In the genomic region with DNA sequence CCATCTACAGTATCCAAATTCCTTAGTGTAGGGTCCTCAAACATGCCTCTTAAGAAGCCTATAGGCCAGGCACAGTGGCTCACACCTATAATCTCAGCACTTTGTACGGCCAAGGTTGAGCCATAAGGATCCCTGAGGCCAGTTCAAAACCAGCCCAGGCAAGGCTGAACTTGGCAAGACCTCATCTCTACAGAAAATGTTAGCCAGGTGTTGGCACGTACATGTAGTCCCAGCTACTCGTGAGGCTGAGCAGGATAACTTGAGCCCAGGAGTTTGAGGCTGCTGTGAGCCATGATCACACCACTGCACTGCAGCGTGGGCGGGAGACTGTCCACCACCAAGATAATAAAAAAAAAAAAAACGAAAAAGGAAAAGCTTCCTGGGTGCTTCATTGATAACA, we compare ENCODE assay signal across 23 cellular contexts. TPM values are rescaled to one million over a fixed set of nuclear protein-coding genes. Genes with fewer than 3 reads are reported as not detected.
DNase-seq lines count a peak whose midpoint lies in the region; ATAC-seq, FAIRE-seq and TF ChIP-seq lines count a peak whose summit lies in the region.
"Had no signal": no experiment of that assay in that cellular context is flagged by ENCODE, and none has a peak within 500 bp of the region (broad histone marks: within the 10 kb centered on the region; RNA-seq: fewer than 3 reads in every experiment).

No MANE protein-coding gene starts in this region.

- H3K79me2 ChIP-seq in GM12878 (ENCODE audit: control insufficient read depth, insufficient read depth, low read length): peaks cover 5% of the 10 kb centered on the region

- no peaks in the 10 kb centered on the region for H3K27me3 Mint-ChIP-seq in activated naive CD4-positive, alpha-beta T cell treated with anti-CD3 and anti-CD28 coated beads, Interleukin-2, amount 50 U/mL, for 24 hours
- H3K27me3 Mint-ChIP-seq in activated naive CD4-positive, alpha-beta T cell treated with anti-CD3 and anti-CD28 coated beads for 36 hours (ENCODE audit: low read depth): no peaks in the 10 kb centered on the region
- H3K27me3 Mint-ChIP-seq in stimulated activated naive CD8-positive, alpha-beta T cell treated with anti-CD3 and anti-CD28 coated beads, Interleukin-15, Interleukin-2, amounts not matched to agents 100 ng/mL and 50 ng/mL, for 24 hours: no peaks in the 10 kb centered on the region
- H3K27me3 Mint-ChIP-seq in stimulated activated naive CD8-positive, alpha-beta T cell treated with anti-CD3 and anti-CD28 coated beads, Interleukin-15, amount 100 ng/mL, for 72 hours: no peaks in the 10 kb centered on the region
- no peaks in the 10 kb centered on the region for H3K27me3 Mint-ChIP-seq in naive thymus-derived CD4-positive, alpha-beta T cell
- H3K27me3 Mint-ChIP-seq: B cell; CD4-positive, CD25-positive, alpha-beta regulatory T cell had no signal

- H3K27me3 ChIP-seq in GM12878 (replicated peaks in 1 of 2; ENCODE audit: control insufficient read depth in 2 of 2, insufficient read depth in 2 of 2, low read length in 1 of 2): no peaks in the 10 kb centered on the region
- no peaks in the 10 kb centered on the region for H3K27me3 ChIP-seq in naive thymus-derived CD4-positive, alpha-beta T cell (ENCODE audit: control insufficient read depth in 2 of 2, insufficient read depth in 2 of 2, low read length in 2 of 2)
- H3K27me3 ChIP-seq: BLaER1 had no signal

- H3K9me3 ChIP-seq in GM12878 (replicated peaks; ENCODE audit: control insufficient read depth, insufficient read depth, low read length): no peaks in the 10 kb centered on the region
- H3K9me3 ChIP-seq in naive thymus-derived CD4-positive, alpha-beta T cell (ENCODE audit: control insufficient read depth in 2 of 3, low read length in 3 of 3): no peaks in the 10 kb centered on the region
- H3K9me3 ChIP-seq: BLaER1, Caco-2 had no signal

- no peak overlapping the region for H3K27ac ChIP-seq in GM12878 (ENCODE audit: control insufficient read depth, insufficient read depth)
- H3K27ac ChIP-seq in naive thymus-derived CD4-positive, alpha-beta T cell (ENCODE audit: low read depth, low read length): no peak overlapping the region
- H3K27ac ChIP-seq: 22Rv1, BLaER1, C4-2B had no signal

- H3K27ac Mint-ChIP-seq in activated naive CD4-positive, alpha-beta T cell treated with anti-CD3 and anti-CD28 coated beads, Interleukin-2, amount 50 U/mL, for 24 hours: peak overlapping the region; percentile 8
- H3K27ac Mint-ChIP-seq in activated naive CD4-positive, alpha-beta T cell treated with anti-CD3 and anti-CD28 coated beads for 36 hours: no peak overlapping the region
- H3K27ac Mint-ChIP-seq in stimulated activated naive CD8-positive, alpha-beta T cell treated with anti-CD3 and anti-CD28 coated beads, Interleukin-15, Interleukin-2, amounts not matched to agents 100 ng/mL and 50 ng/mL, for 24 hours: peak overlapping the region; percentile 40
- no peak overlapping the region for H3K27ac Mint-ChIP-seq in stimulated activated naive CD8-positive, alpha-beta T cell treated with anti-CD3 and anti-CD28 coated beads, Interleukin-15, amount 100 ng/mL, for 72 hours
- peak overlapping the region in 2 of 9 donors; percentile 25 to 41 for H3K27ac Mint-ChIP-seq in naive thymus-derived CD4-positive, alpha-beta T cell
- H3K27ac Mint-ChIP-seq: B cell; CD4-positive, CD25-positive, alpha-beta regulatory T cell; CD8-positive, alpha-beta T cell; GM23338 had no signal

- no peak for TF ChIP-seq EP300 in GM12878 (IDR thresholded peaks at IDR 0.05; ENCODE audit: borderline replicate concordance in 1 of 2, control insufficient read depth in 1 of 2, low read depth in 2 of 2, low read length in 2 of 2)

- no peak for DNase-seq in activated naive CD4-positive, alpha-beta T cell treated with anti-CD3 and anti-CD28 coated beads for 36 hours
- DNase-seq in stimulated activated naive CD8-positive, alpha-beta T cell treated with anti-CD3 and anti-CD28 coated beads, Interleukin-15, amount 100 ng/mL, for 72 hours: no peak
- DNase-seq in GM12878 (ENCODE audit: low read depth, low spot score) (no peak), NAMALWA (ENCODE audit: low spot score) (no peak), NCI-H1436 (lab: John Stamatoyannopoulos, UW) (no peak)
- DNase-seq in naive thymus-derived CD4-positive, alpha-beta T cell: no peak
- DNase-seq: Caco-2; CD4-positive, CD25-positive, alpha-beta regulatory T cell; CD8-positive, alpha-beta T cell; DMS153; EL; GF-D8; H7; HCEC 1CT had no signal

- BruUV-seq in GM12878 (replicated peaks; lab: Mats Ljungman, UMichigan): no TSS peak

- CTCF ChIA-PET in activated naive CD4-positive, alpha-beta T cell treated with anti-CD3 and anti-CD28 coated beads for 36 hours (lab: Charles Lee): no interaction called here
- CTCF ChIA-PET in GM12878 (lab: Yijun Ruan, JAX): interaction anchor here (0.5 to 1.2 kb wide), 2 partner anchors 340 to 707 kb away, joined by 3 read pairs; no protein-coding TSS in a partner anchor
- CTCF ChIA-PET in naive thymus-derived CD4-positive, alpha-beta T cell (lab: Charles Lee): no interaction called here

- peaks cover 0 to 8% of the 10 kb centered on the region in 2 experiments; a peak in 2 of 4 replicates for H3K36me3 ChIP-seq in GM12878 (ENCODE audit: control insufficient read depth in 2 of 2, insufficient read depth in 2 of 2, low read length in 1 of 2)
- peaks cover 5 to 45% (median 28%) of the 10 kb centered on the region in 3 experiments for H3K36me3 ChIP-seq in naive thymus-derived CD4-positive, alpha-beta T cell (ENCODE audit: control insufficient read depth in 2 of 3, insufficient read depth in 3 of 3, low read length in 3 of 3)

- RAD21 ChIA-PET in GM12878 (lab: Charles Lee; ENCODE audit: unreplicated experiment): no interaction called here

- SMC1A ChIA-PET in GM12878 (lab: Charles Lee; ENCODE audit: uncharacterized antibody, unreplicated experiment): no interaction called here

- TF ChIP-seq CTCF in GM12878 (IDR thresholded peaks at IDR 0.05 in 2 of 3, conservative IDR thresholded peaks at IDR 0.05 in 1 of 3; ENCODE audit: control insufficient read depth in 2 of 3, extremely low read depth in 1 of 3, insufficient read depth in 1 of 3, low read depth in 3 of 3, low read length in 3 of 3): no peak

- POLR2A ChIA-PET in GM12878 (lab: Charles Lee): no interaction called here
- POLR2A ChIA-PET in naive thymus-derived CD4-positive, alpha-beta T cell (lab: Charles Lee): no interaction called here

- H2AFZ ChIP-seq in GM12878 (ENCODE audit: control insufficient read depth, low read depth, low read length): no peak overlapping the region
- H2AFZ ChIP-seq: GM23338 had no signal

- intact Hi-C loops in activated naive CD4-positive, alpha-beta T cell treated with anti-CD3 and anti-CD28 coated beads for 36 hours (cut with micrococcal nuclease): no loop called here
- intact Hi-C loops in GM12878 (cut with micrococcal nuclease; ENCODE audit: unreplicated experiment): loop anchor here (10.0 kb wide), 1 partner anchor 397 kb away; no protein-coding TSS in a partner anchor
- intact Hi-C loops in naive thymus-derived CD4-positive, alpha-beta T cell (cut with micrococcal nuclease): no loop called here

- FAIRE-seq in GM12878 (lab: Jason Lieb, UNC): no peak
- FAIRE-seq: A204.1, GM19239 had no signal

- H3K9me3 Mint-ChIP-seq in activated naive CD4-positive, alpha-beta T cell treated with anti-CD3 and anti-CD28 coated beads, Interleukin-2, amount 50 U/mL, for 24 hours: no peaks in the 10 kb centered on the region
- no peaks in the 10 kb centered on the region for H3K9me3 Mint-ChIP-seq in activated naive CD4-positive, alpha-beta T cell treated with anti-CD3 and anti-CD28 coated beads for 36 hours
- no peaks in the 10 kb centered on the region for H3K9me3 Mint-ChIP-seq in stimulated activated naive CD8-positive, alpha-beta T cell treated with anti-CD3 and anti-CD28 coated beads, Interleukin-15, Interleukin-2, amounts not matched to agents 100 ng/mL and 50 ng/mL, for 24 hours
- no peaks in the 10 kb centered on the region for H3K9me3 Mint-ChIP-seq in stimulated activated naive CD8-positive, alpha-beta T cell treated with anti-CD3 and anti-CD28 coated beads, Interleukin-15, amount 100 ng/mL, for 72 hours
- no peaks in the 10 kb centered on the region for H3K9me3 Mint-ChIP-seq in naive thymus-derived CD4-positive, alpha-beta T cell
- H3K9me3 Mint-ChIP-seq: CD4-positive, CD25-positive, alpha-beta regulatory T cell; CD8-positive, alpha-beta T cell; GM23338 had no signal

- H3K4me3 ChIP-seq in GM12878: no peak overlapping the region
- no peak overlapping the region for H3K4me3 ChIP-seq in naive thymus-derived CD4-positive, alpha-beta T cell (ENCODE audit: low read length)
- H3K4me3 ChIP-seq: BLaER1, GM23338 had no signal

- H3K4me1 Mint-ChIP-seq in activated naive CD4-positive, alpha-beta T cell treated with anti-CD3 and anti-CD28 coated beads, Interleukin-2, amount 50 U/mL, for 24 hours: peaks cover 18% of the 10 kb centered on the region
- H3K4me1 Mint-ChIP-seq in activated naive CD4-positive, alpha-beta T cell treated with anti-CD3 and anti-CD28 coated beads for 36 hours (ENCODE audit: low read depth): peaks cover 15% of the 10 kb centered on the region
- H3K4me1 Mint-ChIP-seq in stimulated activated naive CD8-positive, alpha-beta T cell treated with anti-CD3 and anti-CD28 coated beads, Interleukin-15, Interleukin-2, amounts not matched to agents 100 ng/mL and 50 ng/mL, for 24 hours (ENCODE audit: low read depth): peaks cover 18% of the 10 kb centered on the region
- H3K4me1 Mint-ChIP-seq in stimulated activated naive CD8-positive, alpha-beta T cell treated with anti-CD3 and anti-CD28 coated beads, Interleukin-15, amount 100 ng/mL, for 72 hours: peaks cover 19% of the 10 kb centered on the region
- peaks cover 4 to 28% (median 19%) of the 10 kb centered on the region in 7 donors for H3K4me1 Mint-ChIP-seq in naive thymus-derived CD4-positive, alpha-beta T cell
- H3K4me1 Mint-ChIP-seq: GM23338 had no signal

- WGBS in GM12878 (ENCODE audit: insufficient coverage, insufficient replicate concordance, low lambda C conversion rate, missing lambda C conversion rate): 93% methylated on average over 6 of the region's 6 CpGs

- in situ Hi-C loops in GM12878 (cut with MboI): loop anchor here (25.0 kb wide), 1 partner anchor 1539 kb away; no protein-coding TSS in a partner anchor

- H3K4me2 ChIP-seq in GM12878 (ENCODE audit: control insufficient read depth, insufficient read depth): no peak overlapping the region
- H3K4me2 ChIP-seq: BLaER1, GM23338 had no signal

- TF ChIP-seq POLR2A in GM12878 (IDR thresholded peaks at IDR 0.05; ENCODE audit: low read depth, low read length): no peak; the same call in 1 of the 2 replicates

- peaks cover 5% of the 10 kb centered on the region for H3K36me3 Mint-ChIP-seq in activated naive CD4-positive, alpha-beta T cell treated with anti-CD3 and anti-CD28 coated beads, Interleukin-2, amount 50 U/mL, for 24 hours
- peaks cover 36% of the 10 kb centered on the region for H3K36me3 Mint-ChIP-seq in activated naive CD4-positive, alpha-beta T cell treated with anti-CD3 and anti-CD28 coated beads for 36 hours (ENCODE audit: low read depth)
- peaks cover 53% of the 10 kb centered on the region for H3K36me3 Mint-ChIP-seq in stimulated activated naive CD8-positive, alpha-beta T cell treated with anti-CD3 and anti-CD28 coated beads, Interleukin-15, Interleukin-2, amounts not matched to agents 100 ng/mL and 50 ng/mL, for 24 hours (ENCODE audit: low read depth)
- peaks cover 0 to 45% (median 17%) of the 10 kb centered on the region in 5 donors for H3K36me3 Mint-ChIP-seq in naive thymus-derived CD4-positive, alpha-beta T cell

- no peak overlapping the region for H3K4me3 Mint-ChIP-seq in activated naive CD4-positive, alpha-beta T cell treated with anti-CD3 and anti-CD28 coated beads, Interleukin-2, amount 50 U/mL, for 24 hours
- H3K4me3 Mint-ChIP-seq in activated naive CD4-positive, alpha-beta T cell treated with anti-CD3 and anti-CD28 coated beads for 36 hours: no peak overlapping the region
- no peak overlapping the region for H3K4me3 Mint-ChIP-seq in stimulated activated naive CD8-positive, alpha-beta T cell treated with anti-CD3 and anti-CD28 coated beads, Interleukin-15, Interleukin-2, amounts not matched to agents 100 ng/mL and 50 ng/mL, for 24 hours
- H3K4me3 Mint-ChIP-seq in stimulated activated naive CD8-positive, alpha-beta T cell treated with anti-CD3 and anti-CD28 coated beads, Interleukin-15, amount 100 ng/mL, for 72 hours: no peak overlapping the region
- no peak overlapping the region for H3K4me3 Mint-ChIP-seq in naive thymus-derived CD4-positive, alpha-beta T cell
- H3K4me3 Mint-ChIP-seq: B cell; CD8-positive, alpha-beta T cell; GM23338 had no signal

- no peaks in the 10 kb centered on the region for H4K20me1 ChIP-seq in GM12878 (ENCODE audit: control insufficient read depth, insufficient read depth)

- ATAC-seq in stimulated activated naive CD8-positive, alpha-beta T cell treated with anti-CD3 and anti-CD28 coated beads, Interleukin-15, amount 100 ng/mL, for 72 hours: no peak
- ATAC-seq in GM12878: no peak; the same call in 1 of the 3 replicates
- ATAC-seq in naive thymus-derived CD4-positive, alpha-beta T cell: peak; percentile 26
- ATAC-seq: CD8-positive, alpha-beta T cell; GM23338 had no signal

- H3K9ac ChIP-seq in GM12878 (ENCODE audit: control insufficient read depth, insufficient read depth, low read length): no peak overlapping the region
- H3K9ac ChIP-seq: BLaER1 had no signal

- no peak for TF ChIP-seq RAD21 in GM12878 (IDR thresholded peaks at IDR 0.05; ENCODE audit: insufficient read depth, low read depth, low read length)

- H3K4me1 ChIP-seq in GM12878 (ENCODE audit: control insufficient read depth, insufficient read depth, low read length): no peaks in the 10 kb centered on the region
- H3K4me1 ChIP-seq in naive thymus-derived CD4-positive, alpha-beta T cell (ENCODE audit: control insufficient read depth in 2 of 2, insufficient read depth in 2 of 2, low read length in 2 of 2): peaks cover 6 to 8% of the 10 kb centered on the region in 2 donors
- H3K4me1 ChIP-seq: Caco-2 had no signal

RNA-seq across cellular contexts. Expression of gene CCDC59, which starts 6.8 kb away (rescaled TPM):
- total RNA-seq in activated naive CD4-positive, alpha-beta T cell treated with anti-CD3 and anti-CD28 coated beads for 36 hours: 10 to 100 TPM; 87.1 to 93.3 TPM
- total RNA-seq in GM12878 (2013; cell fraction: nucleolus; rRNA removed): 55.1 and 64.1 TPM in 2 replicates
- total RNA-seq in GM12878 (2014; rRNA removed) (44.3 and 48.8 TPM in 2 replicates), GM12878 (2014; rRNA removed; fragmentation: Illumina TruSeq; extraction: Trizol) (104 and 115 TPM in 2 replicates), GM12878 (2021) (49.1 and 51.1 TPM in 2 replicates)
- polyA plus RNA-seq in GM12878 (2011; ENCODE audit: low read depth): 30.5 TPM
- polyA plus RNA-seq in GM12878 (2011; rRNA removed) (30.4 and 39.1 TPM in 2 replicates), GM12878 (2014; fragmentation: Illumina TruSeq; extraction: Trizol) (128 and 131 TPM in 2 replicates), GM12878 (2014; fragmentation: Nextera tagmentation; extraction: Ambion mirVana) (10 to 100 TPM; 94.7 to 98.6 TPM), GM12878 (2014; rRNA removed) (39.4 and 57.0 TPM in 2 replicates), GM12878 (2016; fragmentation: Nextera tagmentation; extraction: Ambion mirVana) (10 to 100 TPM; 77.3 to 90.7 TPM)
- polyA plus RNA-seq in GM12878 (2011; cell fraction: cytosol; rRNA removed): 13.5 and 15.6 TPM in 2 replicates
- 15.7 and 19.7 TPM in 2 replicates for polyA plus RNA-seq in GM12878 (2011; cell fraction: nucleus; rRNA removed)
- 57.3 and 68.2 TPM in 2 replicates for polyA plus RNA-seq in GM12878 (2012)
- polyA minus RNA-seq in GM12878 (2011; rRNA and poly(A)+ RNA removed): 12.4 and 16.9 TPM in 2 replicates
- polyA minus RNA-seq in GM12878 (2011; cell fraction: cytosol; rRNA and poly(A)+ RNA removed): 1.5 and 9.1 TPM in 2 replicates
- polyA minus RNA-seq in GM12878 (2011; cell fraction: nucleus; rRNA and poly(A)+ RNA removed): 17.0 and 30.0 TPM in 2 replicates
- 100 to 1,000 TPM in 2 of 5 experiments, 10 to 100 TPM in 3; 44.9 to 150 (median 70.8) TPM for total RNA-seq in naive thymus-derived CD4-positive, alpha-beta T cell
- 100 to 1,000 TPM in 1 of 2 donors, 10 to 100 TPM in 1; 79.7 to 101 TPM for polyA plus RNA-seq in naive thymus-derived CD4-positive, alpha-beta T cell

RNA-seq across cellular contexts. Expression of gene METTL25, which starts 6.9 kb away (rescaled TPM):
- 1 to 10 TPM; 4.1 to 5.7 TPM for total RNA-seq in activated naive CD4-positive, alpha-beta T cell treated with anti-CD3 and anti-CD28 coated beads for 36 hours
- total RNA-seq in GM12878 (2013; cell fraction: nucleolus; rRNA removed): 28.1 and 29.7 TPM in 2 replicates
- total RNA-seq in GM12878 (2014; rRNA removed) (7.5 and 12.6 TPM in 2 replicates), GM12878 (2014; rRNA removed; fragmentation: Illumina TruSeq; extraction: Trizol) (9.9 and 10.0 TPM in 2 replicates), GM12878 (2021) (8.5 and 11.3 TPM in 2 replicates)
- polyA plus RNA-seq in GM12878 (2011; ENCODE audit: low read depth): 2.9 TPM
- polyA plus RNA-seq in GM12878 (2011; rRNA removed) (11.0 and 20.3 TPM in 2 replicates), GM12878 (2014; fragmentation: Illumina TruSeq; extraction: Trizol) (5.6 and 8.4 TPM in 2 replicates), GM12878 (2014; fragmentation: Nextera tagmentation; extraction: Ambion mirVana) (1 to 10 TPM; 6.6 to 7.0 TPM), GM12878 (2014; rRNA removed) (5.8 and 7.1 TPM in 2 replicates), GM12878 (2016; fragmentation: Nextera tagmentation; extraction: Ambion mirVana) (10 to 100 TPM in 1 of 2 experiments, 1 to 10 TPM in 1; 8.4 to 11.2 TPM)
- 2.5 and 5.1 TPM in 2 replicates for polyA plus RNA-seq in GM12878 (2011; cell fraction: cytosol; rRNA removed)
- polyA plus RNA-seq in GM12878 (2011; cell fraction: nucleus; rRNA removed): 25.1 and 29.4 TPM in 2 replicates
- 4.0 and 5.3 TPM in 2 replicates for polyA plus RNA-seq in GM12878 (2012)
- polyA minus RNA-seq in GM12878 (2011; rRNA and poly(A)+ RNA removed): 8.9 and 16.7 TPM in 2 replicates
- polyA minus RNA-seq in GM12878 (2011; cell fraction: cytosol; rRNA and poly(A)+ RNA removed): 4.8 and 6.5 TPM in 2 replicates
- 31.6 and 56.0 TPM in 2 replicates for polyA minus RNA-seq in GM12878 (2011; cell fraction: nucleus; rRNA and poly(A)+ RNA removed)
- total RNA-seq in naive thymus-derived CD4-positive, alpha-beta T cell: 10 to 100 TPM in 4 of 5 experiments, 1 to 10 TPM in 1; 8.6 to 27.5 (median 14.5) TPM
- 10 to 100 TPM; 15.2 to 18.5 TPM for polyA plus RNA-seq in naive thymus-derived CD4-positive, alpha-beta T cell

Comparison
In these comparisons a context has a peak if more than half of its experiments do, and no peak if none do; other contexts are left out.
1. H3K27ac Mint-ChIP-seq: peak in activated naive CD4-positive, alpha-beta T cell treated with anti-CD3 and anti-CD28 coated beads, Interleukin-2, amount 50 U/mL, for 24 hours (single experiment) and stimulated activated naive CD8-positive, alpha-beta T cell treated with anti-CD3 and anti-CD28 coated beads, Interleukin-15, Interleukin-2, amounts not matched to agents 100 ng/mL and 50 ng/mL, for 24 hours (single experiment); none in activated naive CD4-positive, alpha-beta T cell treated with anti-CD3 and anti-CD28 coated beads for 36 hours (single experiment) and stimulated activated naive CD8-positive, alpha-beta T cell treated with anti-CD3 and anti-CD28 coated beads, Interleukin-15, amount 100 ng/mL, for 72 hours (0 of 2).